8 cellular contexts compared by ENCODE assay signal in genomic region chr13:108218044-108218974, GRCh38. TPM values are rescaled to one million over a fixed set of nuclear protein-coding genes. Genes with fewer than 3 reads are reported as not detected.
DNase-seq lines count a peak whose midpoint lies in the region; ATAC-seq and TF ChIP-seq lines count a peak whose summit lies in the region.

TSS of gene ABHD13 (plus strand) at chr13:108218392. CDS start at chr13:108229219, 10,827 bp downstream.

- H3K79me2 ChIP-seq in SU-DHL-6 (ENCODE audit: insufficient read depth, low read length) = peaks cover 59% of the 10 kb centered on the region
- peaks cover 10% of the 10 kb centered on the region for H3K79me2 ChIP-seq in trophoblast cell (ENCODE audit: control insufficient read depth, insufficient read depth, low read length, poor library complexity)

- peak; percentile 75 for ATAC-seq in HG02678 (IDR thresholded peaks at IDR 0.05; ENCODE audit: unreplicated experiment)
- peak; percentile 88 for ATAC-seq in activated naive CD8-positive, alpha-beta T cell treated with anti-CD3 and anti-CD28 coated beads, Interleukin-2, amount 50 U/mL, for 24 hours

- peaks cover 66% of the 10 kb centered on the region for H3K4me1 Mint-ChIP-seq in activated naive CD8-positive, alpha-beta T cell treated with anti-CD3 and anti-CD28 coated beads, Interleukin-2, amount 50 U/mL, for 24 hours

- H2AFZ ChIP-seq in SU-DHL-6 (ENCODE audit: low read depth, low read length, severe bottlenecking) (peak within 1 kb of the TSS; percentile 97), trophoblast cell (ENCODE audit: insufficient read depth, low read length, poor library complexity) (peak within 1 kb of the TSS; percentile 87)

- H3K4me3 Mint-ChIP-seq in activated naive CD8-positive, alpha-beta T cell treated with anti-CD3 and anti-CD28 coated beads, Interleukin-2, amount 50 U/mL, for 24 hours = peak within 1 kb of the TSS; percentile 87

- peak within 1 kb of the TSS; percentile 95 for H3K27ac Mint-ChIP-seq in activated naive CD8-positive, alpha-beta T cell treated with anti-CD3 and anti-CD28 coated beads, Interleukin-2, amount 50 U/mL, for 24 hours

- H3K4me3 ChIP-seq in SU-DHL-6 (ENCODE audit: insufficient read depth, low read length, poor library complexity, severe bottlenecking) (peak within 1 kb of the TSS; percentile 99), trophoblast cell (ENCODE audit: low read depth, low read length) (peak within 1 kb of the TSS; percentile 90), tibial nerve (peak within 1 kb of the TSS; percentile 59 to 97 (median 84))

- peaks cover 10% of the 10 kb centered on the region for H4K20me1 ChIP-seq in SU-DHL-6 (ENCODE audit: low read depth, low read length)

- peak within 1 kb of the TSS; percentile 95 for H3K4ac ChIP-seq in trophoblast cell (ENCODE audit: low read depth, low read length)

- DNase-seq in NCI-H1105 treated with DMSO at 0.1 percent for 48 hours (lab: John Stamatoyannopoulos, UW) = peak; percentile 97
- peak; percentile 89 for DNase-seq in activated naive CD8-positive, alpha-beta T cell treated with anti-CD3 and anti-CD28 coated beads, Interleukin-2, amount 50 U/mL, for 24 hours
- DNase-seq in cardiac septum (ENCODE audit: low spot score) = peak; percentile 95
- DNase-seq in trophoblast cell = peak; percentile 85 to 94
- peak; percentile 69 to 82 for DNase-seq in tibial nerve (ENCODE audit: low spot score in 2 of 2)

- WGBS in trophoblast cell (ENCODE audit: extremely low coverage, insufficient coverage, insufficient read length) = no CpG with 5 or more reads among the region's 93 CpGs
- WGBS in tibial nerve, 2 donors = 0% methylated on average over 38 to 45 of the region's 93 CpGs

- peak within 1 kb of the TSS; percentile 97 for H4K12ac ChIP-seq in trophoblast cell (ENCODE audit: low read depth, low read length)

- intact Hi-C loops in cardiac septum (cut with DNase I) = no loop called here

- H3K9ac ChIP-seq in SU-DHL-6 (ENCODE audit: low read length) (peak within 1 kb of the TSS; percentile 94), trophoblast cell (ENCODE audit: low read length) (peak within 1 kb of the TSS; percentile 89)

- H3K23ac ChIP-seq in trophoblast cell (ENCODE audit: low read length) = no peak within 1 kb of the TSS

- H2BK5ac ChIP-seq in trophoblast cell (ENCODE audit: low read depth, low read length, poor library complexity) = peak within 1 kb of the TSS; percentile 61

- H3K9me3 Mint-ChIP-seq in activated naive CD8-positive, alpha-beta T cell treated with anti-CD3 and anti-CD28 coated beads, Interleukin-2, amount 50 U/mL, for 24 hours = no peaks in the 10 kb centered on the region

- peak within 1 kb of the TSS; percentile 78 for H4K91ac ChIP-seq in trophoblast cell (ENCODE audit: low read depth, low read length)

- TF ChIP-seq EP300 in tibial nerve (IDR thresholded peaks at IDR 0.05) = peak in 1 of 2 donors; percentile 92

- peaks cover 3% of the 10 kb centered on the region for H3K27me3 Mint-ChIP-seq in activated naive CD8-positive, alpha-beta T cell treated with anti-CD3 and anti-CD28 coated beads, Interleukin-2, amount 50 U/mL, for 24 hours

- H3K36me3 ChIP-seq in SU-DHL-6 (ENCODE audit: low read length) (0 out of 2 replicates have a peak, but pooled peaks cover 2% of the 10 kb centered on the region), trophoblast cell (ENCODE audit: control insufficient read depth in 1 of 2, insufficient read depth in 2 of 2, low read length in 2 of 2) (no peaks in the 10 kb centered on the region), tibial nerve (no peaks in the 10 kb centered on the region)

- peak within 1 kb of the TSS; percentile 90 for H3K18ac ChIP-seq in trophoblast cell (ENCODE audit: low read length)

- H2BK120ac ChIP-seq in trophoblast cell (ENCODE audit: insufficient read depth, low read length, poor library complexity) = peak within 1 kb of the TSS; percentile 95

- H2AK5ac ChIP-seq in trophoblast cell (ENCODE audit: low read length) = peak within 1 kb of the TSS; percentile 77

- H3K27ac ChIP-seq in SU-DHL-6 (ENCODE audit: low read depth, low read length) = peak within 1 kb of the TSS; percentile 64
- H3K27ac ChIP-seq in trophoblast cell (ENCODE audit: low read depth, low read length) = peak within 1 kb of the TSS; percentile 46
- peak within 1 kb of the TSS; percentile 75 to 89 (median 88) for H3K27ac ChIP-seq in tibial nerve

- H3K36me3 Mint-ChIP-seq in activated naive CD8-positive, alpha-beta T cell treated with anti-CD3 and anti-CD28 coated beads, Interleukin-2, amount 50 U/mL, for 24 hours (ENCODE audit: low read depth) = peaks cover 3% of the 10 kb centered on the region

- H3K4me1 ChIP-seq in trophoblast cell (ENCODE audit: control insufficient read depth in 1 of 2, insufficient read depth in 2 of 2, low read length in 2 of 2) = peaks cover 0 to 2% of the 10 kb centered on the region in 2 experiments
- peaks cover 0 to 76% (median 35%) of the 10 kb centered on the region in 4 donors for H3K4me1 ChIP-seq in tibial nerve

- H3K79me1 ChIP-seq in trophoblast cell (ENCODE audit: low read length) = peaks cover 9% of the 10 kb centered on the region

- 0 out of 3 replicates have a peak, but pooled peaks have one; percentile 3 for TF ChIP-seq CTCF in GM12872 (IDR thresholded peaks at IDR 0.05; ENCODE audit: insufficient read depth, low read depth, low read length)
- no peak for TF ChIP-seq CTCF in SU-DHL-6 (IDR thresholded peaks at IDR 0.05; ENCODE audit: insufficient read depth, low read length, poor library complexity, severe bottlenecking)
- peak in 1 of 5 experiments; percentile 28 for TF ChIP-seq CTCF in tibial nerve (IDR thresholded peaks at IDR 0.05)

- peak within 1 kb of the TSS; percentile 59 for H2BK12ac ChIP-seq in trophoblast cell (ENCODE audit: low read length)

- H4K8ac ChIP-seq in trophoblast cell (ENCODE audit: low read depth, low read length) = peak within 1 kb of the TSS; percentile 98

- no peaks in the 10 kb centered on the region for H3K9me2 ChIP-seq in SU-DHL-6 (replicated peaks; ENCODE audit: insufficient read depth, low read length)

- TF ChIP-seq POLR2A in tibial nerve (IDR thresholded peaks at IDR 0.05) = peak; percentile 33 to 58

- H3K14ac ChIP-seq in trophoblast cell (ENCODE audit: low read length) = peak within 1 kb of the TSS; percentile 97

- H3K27me3 ChIP-seq in SU-DHL-6 (ENCODE audit: low read length) (no peaks in the 10 kb centered on the region), trophoblast cell (ENCODE audit: insufficient read depth, low read length) (no peaks in the 10 kb centered on the region), tibial nerve (no peaks in the 10 kb centered on the region)

- peaks cover 26% of the 10 kb centered on the region for H3F3A ChIP-seq in SU-DHL-6 (ENCODE audit: insufficient read depth)

- H3K4me2 ChIP-seq in SU-DHL-6 (ENCODE audit: low read depth, low read length, poor library complexity, severe bottlenecking) (peak within 1 kb of the TSS; percentile 91), trophoblast cell (ENCODE audit: low read length) (peak within 1 kb of the TSS; percentile 89)

- H3K9me3 ChIP-seq in SU-DHL-6 (ENCODE audit: insufficient read depth, low read length) (no peaks in the 10 kb centered on the region), trophoblast cell (ENCODE audit: insufficient read depth, low read depth, low read length) (no peaks in the 10 kb centered on the region), tibial nerve (no peaks in the 10 kb centered on the region)

RNA-seq across cellular contexts. Expression of gene ABHD13, which starts in this region (rescaled TPM):
- total RNA-seq in cardiac septum (5.5 TPM), tibial nerve (10 to 100 TPM in 1 of 4 donors, 1 to 10 TPM in 3; 7.2 to 11.0 (median 9.0) TPM)
- polyA plus RNA-seq in trophoblast cell (2013) = 5.6 and 5.7 TPM in 2 replicates

Comparison
In these comparisons a context has a peak if more than half of its experiments do, and no peak if none do; other contexts are left out.
1. Peak in every context shown above with its lines: DNase-seq, ATAC-seq, H3K4me3 ChIP-seq and H3K27ac ChIP-seq.